In genomic region chr2:207845202-207845864, GRCh38 we compare ENCODE assay signal across 1 cellular context.
TF ChIP-seq lines count a peak whose summit lies in the region.

No MANE protein-coding gene starts in this region.

TF ChIP-seq in HepG2, 621 proteins besides CTCF, POLR2A, EP300 and RAD21 (continued from another document and continues in another):
- TF ChIP-seq HMGXB4 (CRISPR knock-in tag; IDR thresholded peaks at IDR 0.05; ENCODE audit: borderline replicate concordance in 1 of 2, low read depth in 1 of 2) (peak in 1 of 2 experiments; percentile 60; a peak in 2 of 4 replicates), MAZ (IDR thresholded peaks at IDR 0.05; ENCODE audit: borderline replicate concordance, low read depth, low read length) (no peak), MAZ (CRISPR knock-in tag; IDR thresholded peaks at IDR 0.05; ENCODE audit: low read depth) (0 out of 2 replicates have a peak, but pooled peaks have one; percentile 7), STAG1 (CRISPR knock-in tag; IDR thresholded peaks at IDR 0.05) (peak; percentile 33; the same call in 1 of the 2 replicates), ZNF18 (CRISPR knock-in tag; IDR thresholded peaks at IDR 0.05; ENCODE audit: insufficient replicate concordance) (peak; percentile 48), ATF6 (CRISPR knock-in tag; conservative IDR thresholded peaks at IDR 0.05) (0 out of 2 replicates have a peak, but pooled peaks have one; percentile 44), MYC (CRISPR knock-in tag; IDR thresholded peaks at IDR 0.05; ENCODE audit: borderline replicate concordance) (no peak), NONO (IDR thresholded peaks at IDR 0.05) (no peak), NONO (CRISPR knock-in tag; conservative IDR thresholded peaks at IDR 0.05) (no peak), MTA3 (CRISPR knock-in tag; IDR thresholded peaks at IDR 0.05) (no peak), HNRNPUL1 (IDR thresholded peaks at IDR 0.05; ENCODE audit: low read depth, low read length) (peak; percentile 89), ZNF709 (CRISPR knock-in tag; IDR thresholded peaks at IDR 0.05) (no peak), ZNF766 (CRISPR knock-in tag; IDR thresholded peaks at IDR 0.05; ENCODE audit: borderline replicate concordance) (no peak), CEBPG (CRISPR knock-in tag; IDR thresholded peaks at IDR 0.05) (peak; percentile 80), FOXO1 (CRISPR knock-in tag; IDR thresholded peaks at IDR 0.05) (peak; percentile 85; the same call in 1 of the 2 replicates), MTA1 (CRISPR knock-in tag; IDR thresholded peaks at IDR 0.05; ENCODE audit: borderline replicate concordance) (no peak), MIER3 (CRISPR knock-in tag; IDR thresholded peaks at IDR 0.05; ENCODE audit: borderline replicate concordance) (peak; percentile 73; the same call in 1 of the 2 replicates), RAD51 (IDR thresholded peaks at IDR 0.05; ENCODE audit: borderline replicate concordance) (no peak), TFAP4 (IDR thresholded peaks at IDR 0.05; ENCODE audit: borderline replicate concordance, low read depth) (peak; percentile 38; the same call in 1 of the 2 replicates), IKZF4 (CRISPR knock-in tag; IDR thresholded peaks at IDR 0.05; ENCODE audit: borderline replicate concordance, low read depth, not compliant biosample characterization) (no peak), FOXK1 (CRISPR knock-in tag; IDR thresholded peaks at IDR 0.05; ENCODE audit: borderline replicate concordance, low read depth) (peak; percentile 89), FOXA3 (CRISPR knock-in tag; IDR thresholded peaks at IDR 0.05) (peak; percentile 100), ZNF678 (CRISPR knock-in tag; IDR thresholded peaks at IDR 0.05) (no peak), KDM6A (CRISPR knock-in tag; IDR thresholded peaks at IDR 0.05; ENCODE audit: low read depth) (peak; percentile 92), PHB2 (IDR thresholded peaks at IDR 0.05; ENCODE audit: partially characterized antibody) (no peak), GTF3A (CRISPR knock-in tag; conservative IDR thresholded peaks at IDR 0.05) (no peak), HNF4A (CRISPR knock-in tag; IDR thresholded peaks at IDR 0.05) (peak; percentile 73), ZNF629 (CRISPR knock-in tag; conservative IDR thresholded peaks at IDR 0.05) (no peak), ZNF749 (CRISPR knock-in tag; IDR thresholded peaks at IDR 0.05; ENCODE audit: borderline replicate concordance) (no peak), GLI4 (CRISPR knock-in tag; IDR thresholded peaks at IDR 0.05; ENCODE audit: borderline replicate concordance) (no peak), CHD4 (IDR thresholded peaks at IDR 0.05; ENCODE audit: borderline replicate concordance, low read length) (peak; percentile 87; the same call in 1 of the 2 replicates), ZNF362 (CRISPR knock-in tag; IDR thresholded peaks at IDR 0.05; ENCODE audit: borderline replicate concordance) (peak; percentile 52; the same call in 1 of the 2 replicates), RARA (CRISPR knock-in tag; IDR thresholded peaks at IDR 0.05) (peak; percentile 88), SSRP1 (CRISPR knock-in tag; IDR thresholded peaks at IDR 0.05) (peak; percentile 69; the same call in 1 of the 2 replicates), DRAP1 (CRISPR knock-in tag; IDR thresholded peaks at IDR 0.05) (peak; percentile 58), KLF6 (CRISPR knock-in tag; IDR thresholded peaks at IDR 0.05) (peak; percentile 77), CREM (IDR thresholded peaks at IDR 0.05) (peak; percentile 85), CREM (CRISPR knock-in tag; IDR thresholded peaks at IDR 0.05) (no peak), ZIK1 (CRISPR knock-in tag; IDR thresholded peaks at IDR 0.05; ENCODE audit: borderline replicate concordance, low read depth) (no peak), PAXIP1 (CRISPR knock-in tag; conservative IDR thresholded peaks at IDR 0.05) (peak; percentile 96), ZNF446 (CRISPR knock-in tag; IDR thresholded peaks at IDR 0.05) (no peak), FOXJ3 (CRISPR knock-in tag; IDR thresholded peaks at IDR 0.05; ENCODE audit: borderline replicate concordance) (peak; percentile 98), ZNF878 (CRISPR knock-in tag; IDR thresholded peaks at IDR 0.05) (peak; percentile 24; the same call in 1 of the 2 replicates), ZBTB7B (CRISPR knock-in tag; IDR thresholded peaks at IDR 0.05) (no peak), MIER2 (CRISPR knock-in tag; IDR thresholded peaks at IDR 0.05) (0 out of 2 replicates have a peak, but pooled peaks have one; percentile 52), BCL6 (CRISPR knock-in tag; IDR thresholded peaks at IDR 0.05) (peak; percentile 92), HMGXB3 (CRISPR knock-in tag; IDR thresholded peaks at IDR 0.05; ENCODE audit: borderline replicate concordance) (0 out of 2 replicates have a peak, but pooled peaks have one; percentile 24), ARNTL (CRISPR knock-in tag; IDR thresholded peaks at IDR 0.05) (peak; percentile 60; the same call in 1 of the 2 replicates), MED1 (CRISPR knock-in tag; IDR thresholded peaks at IDR 0.05) (peak; percentile 92), KMT2A (CRISPR knock-in tag; IDR thresholded peaks at IDR 0.05) (no peak), ZNF530 (CRISPR knock-in tag; IDR thresholded peaks at IDR 0.05; ENCODE audit: low read depth) (no peak), FOXO4 (CRISPR knock-in tag; conservative IDR thresholded peaks at IDR 0.05) (no peak)
